In genomic region chr15:55230051-55230670, GRCh38 we compare ENCODE assay signal across 1 cellular context.
TF ChIP-seq lines count a peak whose summit lies in the region.

No MANE protein-coding gene starts in this region.

TF ChIP-seq in GM12878, 131 proteins besides CTCF, POLR2A, EP300 and RAD21:
- TF ChIP-seq, protein P1, sequence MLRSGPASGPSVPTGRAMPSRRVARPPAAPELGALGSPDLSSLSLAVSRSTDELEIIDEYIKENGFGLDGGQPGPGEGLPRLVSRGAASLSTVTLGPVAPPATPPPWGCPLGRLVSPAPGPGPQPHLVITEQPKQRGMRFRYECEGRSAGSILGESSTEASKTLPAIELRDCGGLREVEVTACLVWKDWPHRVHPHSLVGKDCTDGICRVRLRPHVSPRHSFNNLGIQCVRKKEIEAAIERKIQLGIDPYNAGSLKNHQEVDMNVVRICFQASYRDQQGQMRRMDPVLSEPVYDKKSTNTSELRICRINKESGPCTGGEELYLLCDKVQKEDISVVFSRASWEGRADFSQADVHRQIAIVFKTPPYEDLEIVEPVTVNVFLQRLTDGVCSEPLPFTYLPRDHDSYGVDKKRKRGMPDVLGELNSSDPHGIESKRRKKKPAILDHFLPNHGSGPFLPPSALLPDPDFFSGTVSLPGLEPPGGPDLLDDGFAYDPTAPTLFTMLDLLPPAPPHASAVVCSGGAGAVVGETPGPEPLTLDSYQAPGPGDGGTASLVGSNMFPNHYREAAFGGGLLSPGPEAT (IDR thresholded peaks at IDR 0.05; ENCODE audit: low read depth): no peak
- TF ChIP-seq BACH1 (IDR thresholded peaks at IDR 0.05; ENCODE audit: borderline replicate concordance) (no peak), ZZZ3 (IDR thresholded peaks at IDR 0.05; ENCODE audit: control insufficient read depth, insufficient read length, low read depth) (no peak), SREBF1 (IDR thresholded peaks at IDR 0.05; ENCODE audit: low read length) (no peak)
- TF ChIP-seq, protein P2, sequence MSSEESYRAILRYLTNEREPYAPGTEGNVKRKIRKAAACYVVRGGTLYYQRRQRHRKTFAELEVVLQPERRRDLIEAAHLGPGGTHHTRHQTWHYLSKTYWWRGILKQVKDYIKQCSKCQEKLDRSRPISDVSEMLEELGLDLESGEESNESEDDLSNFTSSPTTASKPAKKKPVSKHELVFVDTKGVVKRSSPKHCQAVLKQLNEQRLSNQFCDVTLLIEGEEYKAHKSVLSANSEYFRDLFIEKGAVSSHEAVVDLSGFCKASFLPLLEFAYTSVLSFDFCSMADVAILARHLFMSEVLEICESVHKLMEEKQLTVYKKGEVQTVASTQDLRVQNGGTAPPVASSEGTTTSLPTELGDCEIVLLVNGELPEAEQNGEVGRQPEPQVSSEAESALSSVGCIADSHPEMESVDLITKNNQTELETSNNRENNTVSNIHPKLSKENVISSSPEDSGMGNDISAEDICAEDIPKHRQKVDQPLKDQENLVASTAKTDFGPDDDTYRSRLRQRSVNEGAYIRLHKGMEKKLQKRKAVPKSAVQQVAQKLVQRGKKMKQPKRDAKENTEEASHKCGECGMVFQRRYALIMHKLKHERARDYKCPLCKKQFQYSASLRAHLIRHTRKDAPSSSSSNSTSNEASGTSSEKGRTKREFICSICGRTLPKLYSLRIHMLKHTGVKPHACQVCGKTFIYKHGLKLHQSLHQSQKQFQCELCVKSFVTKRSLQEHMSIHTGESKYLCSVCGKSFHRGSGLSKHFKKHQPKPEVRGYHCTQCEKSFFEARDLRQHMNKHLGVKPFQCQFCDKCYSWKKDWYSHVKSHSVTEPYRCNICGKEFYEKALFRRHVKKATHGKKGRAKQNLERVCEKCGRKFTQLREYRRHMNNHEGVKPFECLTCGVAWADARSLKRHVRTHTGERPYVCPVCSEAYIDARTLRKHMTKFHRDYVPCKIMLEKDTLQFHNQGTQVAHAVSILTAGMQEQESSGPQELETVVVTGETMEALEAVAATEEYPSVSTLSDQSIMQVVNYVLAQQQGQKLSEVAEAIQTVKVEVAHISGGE (CRISPR knock-in tag; IDR thresholded peaks at IDR 0.05): no peak
